Comparison of ENCODE assay signal across 8 cellular contexts in genomic region chr19:571127-571974, GRCh38. TPM values are rescaled to one million over a fixed set of nuclear protein-coding genes. Genes with fewer than 3 reads are reported as not detected.
DNase-seq lines count a peak whose midpoint lies in the region; ATAC-seq, FAIRE-seq and TF ChIP-seq lines count a peak whose summit lies in the region.

No MANE protein-coding gene starts in this region.

- peak overlapping the region; percentile 99 for H3K4me3 Mint-ChIP-seq in CD4-positive, alpha-beta T cell
- H3K4me3 Mint-ChIP-seq in activated T-cell treated with anti-CD3 and anti-CD28 coated beads, Interleukin-2, amount 50 U/mL, for 4 hours = peak overlapping the region; percentile 85

- no peaks in the 10 kb centered on the region for H3K27me3 ChIP-seq in CD4-positive, alpha-beta T cell (ENCODE audit: control insufficient read depth, insufficient read depth, low read length)
- H3K27me3 ChIP-seq in HAP-1 (ENCODE audit: low read depth) (no peaks in the 10 kb centered on the region), pancreas (no peaks in the 10 kb centered on the region)

- in situ Hi-C loops in HAP-1 (cut with MboI; ENCODE audit: low sequenced_read_pairs) = no loop called here

- H3K36me3 ChIP-seq in HAP-1 (replicated peaks) = peaks cover 33% of the 10 kb centered on the region
- no peaks in the 10 kb centered on the region for H3K36me3 ChIP-seq in pancreas

- 2 to 3% methylated on average over 46 of the region's 46 CpGs for WGBS in pancreas, 2 donors

- peak; percentile 40 for ATAC-seq in CD4-positive, alpha-beta T cell (ENCODE audit: poor library complexity)
- no peak for ATAC-seq in activated T-cell treated with anti-CD3 and anti-CD28 coated beads, Interleukin-2, amount 50 U/mL, for 4 hours
- ATAC-seq in pancreas = peak in 3 of 4 donors; percentile 7 to 22 (median 15)

- peak overlapping the region; percentile 87 for H3K27ac ChIP-seq in CD4-positive, alpha-beta T cell (ENCODE audit: low read depth, low read length)
- H3K27ac ChIP-seq in pancreas = peak overlapping the region; percentile 69 to 88 (median 82)

- POLR2A ChIA-PET in CD4-positive, alpha-beta T cell (lab: Charles Lee) = interaction anchor here (0.7 to 2.2 kb wide), 4 partner anchors 13 to 65 kb away, joined by 4 to 15 read pairs (median 8); partner anchors contain the start of gene CDC34

- peak overlapping the region; percentile 95 for H3K27ac Mint-ChIP-seq in CD4-positive, alpha-beta T cell

- H3K27me3 Mint-ChIP-seq in CD4-positive, alpha-beta T cell = no peaks in the 10 kb centered on the region
- H3K27me3 Mint-ChIP-seq in activated T-cell treated with anti-CD3 and anti-CD28 coated beads, Interleukin-2, amount 50 U/mL, for 4 hours (ENCODE audit: low read depth) = no peaks in the 10 kb centered on the region

- no peaks in the 10 kb centered on the region for H3K9me3 ChIP-seq in CD4-positive, alpha-beta T cell (ENCODE audit: control insufficient read depth, low read length)
- H3K9me3 ChIP-seq in HAP-1 (peaks cover 2% of the 10 kb centered on the region; the same call in 1 of the 2 replicates), pancreas (no peaks in the 10 kb centered on the region)

- H3K4me1 ChIP-seq in HAP-1 = peaks cover 13% of the 10 kb centered on the region
- peaks cover 14 to 19% (median 17%) of the 10 kb centered on the region in 3 donors for H3K4me1 ChIP-seq in pancreas

- no peak for TF ChIP-seq CTCF in CD4-positive, alpha-beta T cell (IDR thresholded peaks at IDR 0.05)
- no peak for TF ChIP-seq CTCF in fibroblast of the aortic adventitia (IDR thresholded peaks at IDR 0.05; ENCODE audit: insufficient read depth, low read length)
- no peak for TF ChIP-seq CTCF in pancreas (IDR thresholded peaks at IDR 0.05)

- intact Hi-C loops in CD4-positive, alpha-beta T cell (cut with DNase I, micrococcal nuclease) = loop anchor here (1.0 to 5.0 kb wide), 6 partner anchors 38 to 836 kb away; partner anchors contain the start of genes DAZAP1 (in 1 of the 2), POLRMT (in 1 of the 2), RNF126 (in 1 of the 2) and TPGS1 (in 1 of the 2)
- intact Hi-C loops in pancreas (cut with DNase I) = no loop called here

- H3K4me3 ChIP-seq in HAP-1 (peak overlapping the region; percentile 98), fibroblast of the aortic adventitia (ENCODE audit: low read depth, low read length) (peak overlapping the region; percentile 69), pancreas (peak overlapping the region; percentile 11 to 90 (median 44))

- FAIRE-seq in pancreas (lab: Jason Lieb, UNC) = no peak

- CTCF ChIA-PET in CD4-positive, alpha-beta T cell (lab: Charles Lee) = interaction anchor here (0.9 to 2.2 kb wide), 3 partner anchors 13 to 60 kb away, joined by 4 to 14 read pairs (median 5); no protein-coding TSS in a partner anchor

- peaks cover 40% of the 10 kb centered on the region for H3K4me1 Mint-ChIP-seq in CD4-positive, alpha-beta T cell (ENCODE audit: low read depth)
- peaks cover 27% of the 10 kb centered on the region for H3K4me1 Mint-ChIP-seq in activated T-cell treated with anti-CD3 and anti-CD28 coated beads, Interleukin-2, amount 50 U/mL, for 4 hours (ENCODE audit: low read depth)

- peaks cover 14% of the 10 kb centered on the region for H3K36me3 Mint-ChIP-seq in CD4-positive, alpha-beta T cell (ENCODE audit: low read depth)
- H3K36me3 Mint-ChIP-seq in activated T-cell treated with anti-CD3 and anti-CD28 coated beads, Interleukin-2, amount 50 U/mL, for 4 hours (ENCODE audit: insufficient read depth) = no peaks in the 10 kb centered on the region

- peak; percentile 19 to 60 (median 46) for DNase-seq in CD4-positive, alpha-beta T cell
- DNase-seq in HAP-1 (ENCODE audit: low spot score in 2 of 2) (peak; percentile 69 to 84), NCI-H748 (lab: John Stamatoyannopoulos, UW; ENCODE audit: unreplicated experiment) (peak; percentile 82), fibroblast of the aortic adventitia (ENCODE audit: low read depth) (peak; percentile 30), pancreas (peak in 3 of 6 donors; percentile 27 to 59 (median 49)), occipital lobe (lab: John Stamatoyannopoulos, UW) (no peak), dedifferentiated amniotic fluid mesenchymal stem cell (ENCODE audit: extremely low spot score) (no peak)
- no peak for DNase-seq in activated T-cell treated with anti-CD3 and anti-CD28 coated beads, Interleukin-2, amount 50 U/mL, for 4 hours

- H3K9me3 Mint-ChIP-seq in CD4-positive, alpha-beta T cell = no peaks in the 10 kb centered on the region
- no peaks in the 10 kb centered on the region for H3K9me3 Mint-ChIP-seq in activated T-cell treated with anti-CD3 and anti-CD28 coated beads, Interleukin-2, amount 50 U/mL, for 4 hours

RNA-seq across cellular contexts. Expression of gene BSG, which starts 1.0 kb away (rescaled TPM):
- 10 to 100 TPM; 68.7 to 71.6 TPM for total RNA-seq in CD4-positive, alpha-beta T cell
- 100 to 1,000 TPM; 241 to 277 (median 250) TPM for total RNA-seq in activated T-cell treated with anti-CD3 and anti-CD28 coated beads, Interleukin-2, amount 50 U/mL, for 4 hours
- 151 and 239 TPM in 2 replicates for total RNA-seq in fibroblast of the aortic adventitia (ENCODE audit: low replicate concordance)
- total RNA-seq in pancreas = 100 to 1,000 TPM; 122 to 200 (median 149) TPM
- polyA plus RNA-seq in pancreas = 100 to 1,000 TPM; 210 to 256 TPM
- 77.4 TPM for total RNA-seq in occipital lobe

RNA-seq across cellular contexts. Expression of gene HCN2, which starts 18.3 kb away (rescaled TPM):
- total RNA-seq in CD4-positive, alpha-beta T cell = 1 to 10 TPM; 2.1 TPM
- total RNA-seq in activated T-cell treated with anti-CD3 and anti-CD28 coated beads, Interleukin-2, amount 50 U/mL, for 4 hours = under 1 TPM; 0.20 to 0.24 (median 0.22) TPM
- 0.08 and 0.63 TPM in 2 replicates for total RNA-seq in fibroblast of the aortic adventitia (ENCODE audit: low replicate concordance)
- under 1 TPM; 0.12 to 0.46 (median 0.18) TPM for total RNA-seq in pancreas
- under 1 TPM; 0.27 to 0.82 TPM for polyA plus RNA-seq in pancreas
- total RNA-seq in occipital lobe = 8.0 TPM

RNA-seq across cellular contexts. Expression of gene GZMM, which starts 27.5 kb away (rescaled TPM):
- total RNA-seq in CD4-positive, alpha-beta T cell = 10 to 100 TPM; 41.6 to 46.3 TPM
- total RNA-seq in activated T-cell treated with anti-CD3 and anti-CD28 coated beads, Interleukin-2, amount 50 U/mL, for 4 hours = 10 to 100 TPM; 53.2 to 71.8 (median 65.8) TPM
- total RNA-seq in fibroblast of the aortic adventitia (ENCODE audit: low replicate concordance) = not detected in 2 replicates
- under 1 TPM in 4 of 6 donors, not detected in 2; 0.28 to 0.38 (median 0.33) TPM for total RNA-seq in pancreas
- polyA plus RNA-seq in pancreas = under 1 TPM; 0.31 to 0.38 TPM
- not detected for total RNA-seq in occipital lobe

RNA-seq across cellular contexts. Expression of gene CDC34, which starts 39.8 kb away (rescaled TPM):
- 10 to 100 TPM; 38.5 to 43.4 TPM for total RNA-seq in CD4-positive, alpha-beta T cell
- 10 to 100 TPM; 42.1 to 48.7 (median 45.7) TPM for total RNA-seq in activated T-cell treated with anti-CD3 and anti-CD28 coated beads, Interleukin-2, amount 50 U/mL, for 4 hours
- total RNA-seq in fibroblast of the aortic adventitia (ENCODE audit: low replicate concordance) = 31.0 and 65.8 TPM in 2 replicates
- total RNA-seq in pancreas = 10 to 100 TPM; 26.2 to 49.4 (median 39.1) TPM
- polyA plus RNA-seq in pancreas = 100 to 1,000 TPM in 1 of 2 donors, 10 to 100 TPM in 1; 80.0 to 107 TPM
- 46.2 TPM for total RNA-seq in occipital lobe

Comparison
In these comparisons a context has a peak if more than half of its experiments do, and no peak if none do; other contexts are left out.
1. ATAC-seq: peak in CD4-positive, alpha-beta T cell (single experiment) and pancreas (3 of 4); none in activated T-cell treated with anti-CD3 and anti-CD28 coated beads, Interleukin-2, amount 50 U/mL, for 4 hours (0 of 2).
2. DNase-seq: peak in CD4-positive, alpha-beta T cell (10 of 10), HAP-1 (2 of 2), NCI-H748 (single experiment) and fibroblast of the aortic adventitia (single experiment); none in activated T-cell treated with anti-CD3 and anti-CD28 coated beads, Interleukin-2, amount 50 U/mL, for 4 hours (single experiment), occipital lobe (single experiment) and dedifferentiated amniotic fluid mesenchymal stem cell (single experiment).
3. H3K4me3 ChIP-seq: peak in every context shown above with its lines; median percentile 98 in HAP-1; 69 in fibroblast of the aortic adventitia; 44 in pancreas.
4. RNA of gene GZMM, which starts 27.5 kb away (total RNA-seq): 53.2 to 71.8 TPM in activated T-cell treated with anti-CD3 and anti-CD28 coated beads, Interleukin-2, amount 50 U/mL, for 4 hours and 41.6 to 46.3 TPM in CD4-positive, alpha-beta T cell; 0.28 to 0.38 TPM in pancreas, not detected in fibroblast of the aortic adventitia and not detected in occipital lobe (single experiment); every median in the first group is over 10 times any median in the second.
5. intact Hi-C loops: an anchor here in CD4-positive, alpha-beta T cell (1.0 to 5.0 kb wide); none called in pancreas.